10 cellular contexts compared by ENCODE assay signal in genomic region chr4:121765368-121765705, GRCh38. TPM values are rescaled to one million over a fixed set of nuclear protein-coding genes. Genes with fewer than 3 reads are reported as not detected.
DNase-seq lines count a peak whose midpoint lies in the region; ATAC-seq and TF ChIP-seq lines count a peak whose summit lies in the region.
"Had no signal": no experiment of that assay in that cellular context is flagged by ENCODE, and none has a peak within 500 bp of the region (broad histone marks: within the 10 kb centered on the region; RNA-seq: fewer than 3 reads in every experiment).

No MANE protein-coding gene starts in this region.

- intact Hi-C loops in left cardiac atrium (cut with DNase I) (no loop called here), tibial artery (cut with DNase I; ENCODE audit: low total_unique reads) (no loop called here)

- TF ChIP-seq CTCF in cardiac muscle cell (IDR thresholded peaks at IDR 0.05; ENCODE audit: low read depth, low read length) (no peak), brain microvascular endothelial cell (IDR thresholded peaks at IDR 0.05; ENCODE audit: low read depth, low read length, missing control alignments) (no peak), tibial artery (IDR thresholded peaks at IDR 0.05) (no peak)

- H3K36me3 Mint-ChIP-seq in memory B cell: no peaks in the 10 kb centered on the region

- H3K36me3 ChIP-seq in cardiac muscle cell (no peaks in the 10 kb centered on the region), brain microvascular endothelial cell (replicated peaks) (no peaks in the 10 kb centered on the region), tibial artery (no peaks in the 10 kb centered on the region)

- in situ Hi-C loops in brain microvascular endothelial cell (cut with HindIII; ENCODE audit: low pct_ligation_motif_present, low sequenced_read_pairs): no loop called here

- H3K4me1 ChIP-seq in cardiac muscle cell (ENCODE audit: low read depth) (no peaks in the 10 kb centered on the region), tibial artery (peaks cover 0 to 11% (median 9%) of the 10 kb centered on the region in 4 donors)

- peaks cover 29% of the 10 kb centered on the region for H3K27me3 Mint-ChIP-seq in memory B cell

- H3K27ac ChIP-seq in cardiac muscle cell: no peak overlapping the region
- H3K27ac ChIP-seq in brain microvascular endothelial cell: no peak overlapping the region
- H3K27ac ChIP-seq in tibial artery: no peak overlapping the region

- H3K27me3 ChIP-seq in cardiac muscle cell: peaks cover 100% of the 10 kb centered on the region
- no peaks in the 10 kb centered on the region for H3K27me3 ChIP-seq in brain microvascular endothelial cell (replicated peaks)
- peaks cover 0 to 27% of the 10 kb centered on the region in 2 donors for H3K27me3 ChIP-seq in tibial artery

- peaks cover 6% of the 10 kb centered on the region for H3K4me1 Mint-ChIP-seq in memory B cell

- H3K4me3 Mint-ChIP-seq in memory B cell: peak overlapping the region; percentile 25

- DNase-seq in cardiac muscle cell (ENCODE audit: low read depth in 1 of 2, low spot score in 1 of 2) (no peak), left cardiac atrium (no peak), brain microvascular endothelial cell (no peak), memory B cell (ENCODE audit: low spot score in 2 of 2) (no peak), tibial artery (no peak), NCI-H187 (lab: John Stamatoyannopoulos, UW) (no peak), occipital lobe (lab: John Stamatoyannopoulos, UW) (no peak)
- DNase-seq in NK-92 treated with Interleukin-12 subunit alpha and Interleukin-12 subunit beta, amount 100 ng/mL, for 24 hours (lab: John Stamatoyannopoulos, UW): no peak
- DNase-seq: NCI-H510A treated with DMSO at 0.1 percent for 48 hours; stimulated activated CD4-positive, alpha-beta T cell treated with anti-CD3 and anti-CD28 coated beads, Interleukin-2, amount 100 ng/mL, for 48 hours had no signal

- no peak overlapping the region for H3K27ac Mint-ChIP-seq in memory B cell

- ATAC-seq in left cardiac atrium: no peak
- ATAC-seq in memory B cell (ENCODE audit: low read depth): no peak

- H3K4me3 ChIP-seq in cardiac muscle cell (peak overlapping the region; percentile 41), brain microvascular endothelial cell (ENCODE audit: low read depth, low read length) (peak overlapping the region; percentile 63), tibial artery (peak overlapping the region; percentile 20 to 24)

- no peaks in the 10 kb centered on the region for H3K9me3 Mint-ChIP-seq in memory B cell

- H3K9me3 ChIP-seq in cardiac muscle cell (ENCODE audit: low read depth): no peaks in the 10 kb centered on the region
- H3K9me3 ChIP-seq in tibial artery: no peaks in the 10 kb centered on the region

RNA-seq across cellular contexts. Expression of gene SMIM43, which starts 0.4 kb away (rescaled TPM):
- total RNA-seq in cardiac muscle cell (not detected in 2 replicates), left cardiac atrium (not detected), occipital lobe (0.94 TPM)
- 0.55 TPM in 1 of 2 replicates, not detected in the other for polyA plus RNA-seq in cardiac muscle cell

RNA-seq across cellular contexts. Expression of gene EXOSC9, which starts 35.8 kb away (rescaled TPM):
- total RNA-seq in cardiac muscle cell: 26.5 and 33.0 TPM in 2 replicates
- polyA plus RNA-seq in cardiac muscle cell: 29.1 and 34.8 TPM in 2 replicates
- total RNA-seq in left cardiac atrium: 10 to 100 TPM; 11.0 to 15.1 TPM
- 29.3 TPM for total RNA-seq in occipital lobe

RNA-seq across cellular contexts. Expression of gene CCNA2, which starts 58.3 kb away (rescaled TPM):
- total RNA-seq in cardiac muscle cell (21.5 and 129 TPM in 2 replicates), left cardiac atrium (1 to 10 TPM in 1 of 2 donors, under 1 TPM in 1; 0.26 to 1.7 TPM), occipital lobe (8.0 TPM)
- 16.0 and 111 TPM in 2 replicates for polyA plus RNA-seq in cardiac muscle cell
